20 cellular contexts compared by ENCODE assay signal in genomic region chr7:132202541-132202940, GRCh38.
DNase-seq lines count a peak whose midpoint lies in the region; ATAC-seq and TF ChIP-seq lines count a peak whose summit lies in the region.
"Had no signal": no experiment of that assay in that cellular context is flagged by ENCODE, and none has a peak within 500 bp of the region (broad histone marks: within the 10 kb centered on the region; RNA-seq: fewer than 3 reads in every experiment).

No MANE protein-coding gene starts in this region.

- H3K27me3 Mint-ChIP-seq in stimulated activated naive CD8-positive, alpha-beta T cell treated with anti-CD3 and anti-CD28 coated beads, Interleukin-15, amount 100 ng/mL, for 72 hours = peaks cover 5% of the 10 kb centered on the region
- no peaks in the 10 kb centered on the region for H3K27me3 Mint-ChIP-seq in chondrocyte (ENCODE audit: low read depth)
- no peaks in the 10 kb centered on the region for H3K27me3 Mint-ChIP-seq in activated T-cell treated with anti-CD3 and anti-CD28 coated beads, Interleukin-2, amount 50 U/mL, for 24 hours

- H3K4me2 ChIP-seq in neuronal stem cell (ENCODE audit: insufficient read depth, low read length, poor library complexity, severe bottlenecking) = no peak overlapping the region
- H3K4me2 ChIP-seq: A549; BLaER1 treated with 17β-estradiol and CSF1 and Interleukin-3, amounts not matched to agents 10 nM and 100 nM had no signal

- no peak overlapping the region for H4K8ac ChIP-seq in neuronal stem cell (ENCODE audit: low read depth, low read length)

- H3K27me3 ChIP-seq in neuronal stem cell (ENCODE audit: control insufficient read depth in 3 of 3, insufficient read depth in 3 of 3, low read depth in 1 of 3, low read length in 3 of 3) = no peaks in the 10 kb centered on the region
- H3K27me3 ChIP-seq: BE2C; BLaER1 treated with 17β-estradiol and CSF1 and Interleukin-3, amounts not matched to agents 10 nM and 100 nM had no signal

- H3K9ac ChIP-seq in neuronal stem cell (ENCODE audit: low read depth, low read length, poor library complexity) = no peak overlapping the region
- H3K9ac ChIP-seq: BLaER1 treated with 17β-estradiol and CSF1 and Interleukin-3, amounts not matched to agents 10 nM and 100 nM had no signal

- H3K36me3 Mint-ChIP-seq in chondrocyte (ENCODE audit: low read depth) = peaks cover 14% of the 10 kb centered on the region
- H3K36me3 Mint-ChIP-seq in activated T-cell treated with anti-CD3 and anti-CD28 coated beads, Interleukin-2, amount 50 U/mL, for 24 hours (ENCODE audit: low read depth) = no peaks in the 10 kb centered on the region
- H3K36me3 Mint-ChIP-seq: CD4-positive, alpha-beta memory T cell had no signal

- peak; percentile 39 for ATAC-seq in stimulated activated naive CD8-positive, alpha-beta T cell treated with anti-CD3 and anti-CD28 coated beads, Interleukin-15, amount 100 ng/mL, for 72 hours
- no peak for ATAC-seq in stimulated activated naive CD8-positive, alpha-beta T cell treated with anti-CD3 and anti-CD28 coated beads, Interleukin-15, Interleukin-2, amounts not matched to agents 100 U/mL and 50 U/mL, for 24 hours
- ATAC-seq: A549 had no signal

- H3K27ac ChIP-seq in neuronal stem cell (replicated peaks; ENCODE audit: low read length) = no peak overlapping the region
- H3K27ac ChIP-seq: A549; BLaER1 treated with 17β-estradiol and CSF1 and Interleukin-3, amounts not matched to agents 10 nM and 100 nM had no signal

- H2BK120ac ChIP-seq in neuronal stem cell (ENCODE audit: low read depth, low read length) = no peak overlapping the region

- H2AFZ ChIP-seq in neuronal stem cell (ENCODE audit: low read length) = no peak overlapping the region

- H3K4me1 ChIP-seq in neuronal stem cell (ENCODE audit: control insufficient read depth in 2 of 2, insufficient read depth in 1 of 2, low read depth in 1 of 2, low read length in 2 of 2) = peaks cover 0 to 7% of the 10 kb centered on the region in 2 donors
- H3K4me1 ChIP-seq: A549; BLaER1 treated with 17β-estradiol and CSF1 and Interleukin-3, amounts not matched to agents 10 nM and 100 nM had no signal

- no peaks in the 10 kb centered on the region for H3K4me1 Mint-ChIP-seq in stimulated activated naive CD8-positive, alpha-beta T cell treated with anti-CD3 and anti-CD28 coated beads, Interleukin-15, amount 100 ng/mL, for 72 hours
- H3K4me1 Mint-ChIP-seq in chondrocyte (ENCODE audit: low read depth) = no peaks in the 10 kb centered on the region
- no peaks in the 10 kb centered on the region for H3K4me1 Mint-ChIP-seq in activated T-cell treated with anti-CD3 and anti-CD28 coated beads, Interleukin-2, amount 50 U/mL, for 24 hours (ENCODE audit: low read depth)
- H3K4me1 Mint-ChIP-seq: CD4-positive, alpha-beta memory T cell had no signal

- no peak for DNase-seq in stimulated activated naive CD8-positive, alpha-beta T cell treated with anti-CD3 and anti-CD28 coated beads, Interleukin-15, amount 100 ng/mL, for 72 hours
- DNase-seq in stimulated activated naive CD8-positive, alpha-beta T cell treated with anti-CD3 and anti-CD28 coated beads, Interleukin-15, Interleukin-2, amounts not matched to agents 100 U/mL and 50 U/mL, for 24 hours = no peak
- DNase-seq in chondrocyte (ENCODE audit: low spot score) (peak; percentile 9), neuronal stem cell (ENCODE audit: low spot score) (no peak), NCI-H1436 treated with DMSO at 0.1 percent for 48 hours (lab: John Stamatoyannopoulos, UW) (no peak), pons (ENCODE audit: low spot score) (no peak)
- no peak for DNase-seq in activated T-cell treated with anti-CD3 and anti-CD28 coated beads, Interleukin-2, amount 50 U/mL, for 24 hours
- DNase-seq: 8988T; ACHN; AML-193; BE2C; Calu3; CD4-positive, alpha-beta memory T cell; COR-L47; DMS53; DMS79 treated with DMSO at 0.1 percent for 48 hours; GF-D8 had no signal

- no peaks in the 10 kb centered on the region for H3K79me1 ChIP-seq in neuronal stem cell (ENCODE audit: low read depth, low read length)

- no peak overlapping the region for H3K4me3 ChIP-seq in neuronal stem cell (ENCODE audit: low read length in 2 of 2)
- H3K4me3 ChIP-seq: A549; BLaER1 treated with 17β-estradiol and CSF1 and Interleukin-3, amounts not matched to agents 10 nM and 100 nM had no signal

- no peak overlapping the region for H2BK15ac ChIP-seq in neuronal stem cell (ENCODE audit: low read length)

- TF ChIP-seq CTCF in chondrocyte (IDR thresholded peaks at IDR 0.05) = no peak

- H3K9me3 ChIP-seq in neuronal stem cell (replicated peaks in 1 of 2; ENCODE audit: control insufficient read depth in 2 of 2, insufficient read depth in 1 of 2, low read depth in 1 of 2, low read length in 2 of 2) = no peaks in the 10 kb centered on the region
- H3K9me3 ChIP-seq: A549; BE2C; BLaER1 treated with 17β-estradiol and CSF1 and Interleukin-3, amounts not matched to agents 10 nM and 100 nM had no signal

- no peak overlapping the region for H3K27ac Mint-ChIP-seq in stimulated activated naive CD8-positive, alpha-beta T cell treated with anti-CD3 and anti-CD28 coated beads, Interleukin-15, amount 100 ng/mL, for 72 hours
- H3K27ac Mint-ChIP-seq in chondrocyte (ENCODE audit: unreplicated experiment) = no peak overlapping the region
- no peak overlapping the region for H3K27ac Mint-ChIP-seq in activated T-cell treated with anti-CD3 and anti-CD28 coated beads, Interleukin-2, amount 50 U/mL, for 24 hours
- H3K27ac Mint-ChIP-seq: CD4-positive, alpha-beta memory T cell; H9 had no signal

- no peak overlapping the region for H2BK12ac ChIP-seq in neuronal stem cell (ENCODE audit: low read length)

- H2AK5ac ChIP-seq in neuronal stem cell (ENCODE audit: low read depth, low read length) = no peak overlapping the region

- no CpG with 5 or more reads among the region's 9 CpGs for WGBS in neuronal stem cell (ENCODE audit: extremely low coverage in 2 of 2, insufficient read length in 2 of 2, insufficient replicate concordance in 1 of 2), 2 donors

- no peak overlapping the region for H3K4me3 Mint-ChIP-seq in stimulated activated naive CD8-positive, alpha-beta T cell treated with anti-CD3 and anti-CD28 coated beads, Interleukin-15, amount 100 ng/mL, for 72 hours
- no peak overlapping the region for H3K4me3 Mint-ChIP-seq in chondrocyte (ENCODE audit: unreplicated experiment)
- no peak overlapping the region for H3K4me3 Mint-ChIP-seq in activated T-cell treated with anti-CD3 and anti-CD28 coated beads, Interleukin-2, amount 50 U/mL, for 24 hours
- H3K4me3 Mint-ChIP-seq: CD4-positive, alpha-beta memory T cell; H9 had no signal

- peak overlapping the region; percentile 13 for H3K23ac ChIP-seq in neuronal stem cell (ENCODE audit: low read depth, low read length, poor library complexity)

- no peak overlapping the region for H4K91ac ChIP-seq in neuronal stem cell (ENCODE audit: low read depth, low read length, poor library complexity)

- no peaks in the 10 kb centered on the region for H3K9me3 Mint-ChIP-seq in stimulated activated naive CD8-positive, alpha-beta T cell treated with anti-CD3 and anti-CD28 coated beads, Interleukin-15, amount 100 ng/mL, for 72 hours
- H3K9me3 Mint-ChIP-seq in chondrocyte (ENCODE audit: low read depth) = no peaks in the 10 kb centered on the region
- no peaks in the 10 kb centered on the region for H3K9me3 Mint-ChIP-seq in activated T-cell treated with anti-CD3 and anti-CD28 coated beads, Interleukin-2, amount 50 U/mL, for 24 hours
- H3K9me3 Mint-ChIP-seq: H9 had no signal

- no peaks in the 10 kb centered on the region for H3K36me3 ChIP-seq in neuronal stem cell (replicated peaks in 1 of 2; ENCODE audit: control insufficient read depth in 2 of 2, insufficient read depth in 2 of 2, low read length in 2 of 2)
- H3K36me3 ChIP-seq: BLaER1 treated with 17β-estradiol and CSF1 and Interleukin-3, amounts not matched to agents 10 nM and 100 nM had no signal

- H3K18ac ChIP-seq in neuronal stem cell (ENCODE audit: low read length) = peak overlapping the region; percentile 4

- no peak overlapping the region for H2BK5ac ChIP-seq in neuronal stem cell (ENCODE audit: low read length)

- no peak overlapping the region for H3K14ac ChIP-seq in neuronal stem cell (ENCODE audit: low read length)

- H3K4ac ChIP-seq in neuronal stem cell (ENCODE audit: low read length) = no peak overlapping the region
